Comparison of ENCODE assay signal across 10 cellular contexts in genomic region chr4:42671431-42672194, GRCh38. TPM values are rescaled to one million over a fixed set of nuclear protein-coding genes. Genes with fewer than 3 reads are reported as not detected.
DNase-seq lines count a peak whose midpoint lies in the region; ATAC-seq and TF ChIP-seq lines count a peak whose summit lies in the region.
"Had no signal": no experiment of that assay in that cellular context is flagged by ENCODE, and none has a peak within 500 bp of the region (broad histone marks: within the 10 kb centered on the region; RNA-seq: fewer than 3 reads in every experiment).

No MANE protein-coding gene starts in this region.

- H3K36me3 Mint-ChIP-seq in neural progenitor cell = no peaks in the 10 kb centered on the region

- H3K9ac ChIP-seq in neural progenitor cell = no peak overlapping the region

- H3K4me1 ChIP-seq in neural progenitor cell (peaks cover 9% of the 10 kb centered on the region), left ventricle myocardium inferior (peaks cover 13% of the 10 kb centered on the region)

- no peak overlapping the region for H3K4me3 Mint-ChIP-seq in neural progenitor cell
- H3K4me3 Mint-ChIP-seq: dendritic cell treated with granulocyte-macrophage colony-stimulating factor and Interleukin-4, amounts not matched to agents 40 ng/mL and 50 ng/mL, for 4 days had no signal

- H3K27me3 Mint-ChIP-seq in neural progenitor cell (ENCODE audit: insufficient read depth, low read depth) = peaks cover 2% of the 10 kb centered on the region
- H3K27me3 Mint-ChIP-seq: dendritic cell treated with granulocyte-macrophage colony-stimulating factor and Interleukin-4, amounts not matched to agents 40 ng/mL and 50 ng/mL, for 4 days had no signal

- peak; percentile 57 for DNase-seq in GM12865 (ENCODE audit: low read depth)
- peak; percentile 4 for DNase-seq in NK-92 (lab: John Stamatoyannopoulos, UW; ENCODE audit: unreplicated experiment)
- DNase-seq in kidney tubule cell (ENCODE audit: low spot score) = peak; percentile 1
- no peak for DNase-seq in SK-N-DZ (ENCODE audit: low spot score)
- DNase-seq in neural progenitor cell (ENCODE audit: low spot score) = no peak
- DNase-seq in left ventricle myocardium superior = no peak
- no peak for DNase-seq in left ventricle myocardium inferior
- DNase-seq: SW 1271 had no signal

- intact Hi-C loops in left ventricle myocardium superior (cut with micrococcal nuclease) (no loop called here), left ventricle myocardium inferior (cut with micrococcal nuclease) (no loop called here)

- TF ChIP-seq CTCF in GM12865 (IDR thresholded peaks at IDR 0.05; ENCODE audit: insufficient read depth, low read depth, low read length, missing control alignments) (no peak), neural progenitor cell (IDR thresholded peaks at IDR 0.05) (no peak), left ventricle myocardium inferior (IDR thresholded peaks at IDR 0.05; ENCODE audit: borderline replicate concordance) (no peak)

- H3K36me3 ChIP-seq in neural progenitor cell = no peaks in the 10 kb centered on the region
- H3K36me3 ChIP-seq in left ventricle myocardium inferior = no peaks in the 10 kb centered on the region

- no peaks in the 10 kb centered on the region for H3K9me3 Mint-ChIP-seq in neural progenitor cell
- H3K9me3 Mint-ChIP-seq: dendritic cell treated with granulocyte-macrophage colony-stimulating factor and Interleukin-4, amounts not matched to agents 40 ng/mL and 50 ng/mL, for 4 days had no signal

- peaks cover 4% of the 10 kb centered on the region for H3K4me1 Mint-ChIP-seq in neural progenitor cell

- H3K9me3 ChIP-seq in neural progenitor cell (ENCODE audit: low read depth) (no peaks in the 10 kb centered on the region), left ventricle myocardium inferior (replicated peaks) (no peaks in the 10 kb centered on the region)

- ATAC-seq in GM21423 (IDR thresholded peaks at IDR 0.05; ENCODE audit: unreplicated experiment) (peak; percentile 93), left ventricle myocardium superior (no peak)

- peaks cover 11% of the 10 kb centered on the region for H3F3A ChIP-seq in neural progenitor cell (ENCODE audit: low read depth)

- no peaks in the 10 kb centered on the region for H3K79me2 ChIP-seq in neural progenitor cell (ENCODE audit: low read depth)

- no peak overlapping the region for H2AFZ ChIP-seq in neural progenitor cell (replicated peaks)

- H3K27ac Mint-ChIP-seq in neural progenitor cell = no peak overlapping the region
- H3K27ac Mint-ChIP-seq: dendritic cell treated with granulocyte-macrophage colony-stimulating factor and Interleukin-4, amounts not matched to agents 40 ng/mL and 50 ng/mL, for 4 days had no signal

- H4K20me1 ChIP-seq in neural progenitor cell (ENCODE audit: low read depth) = no peaks in the 10 kb centered on the region

- H3K4me3 ChIP-seq in GM12865 (ENCODE audit: low read depth, low read length) (no peak overlapping the region), neural progenitor cell (no peak overlapping the region), left ventricle myocardium inferior (no peak overlapping the region)

- H3K27me3 ChIP-seq in neural progenitor cell = no peaks in the 10 kb centered on the region
- H3K27me3 ChIP-seq in left ventricle myocardium inferior (ENCODE audit: low read depth) = no peaks in the 10 kb centered on the region

- H3K27ac ChIP-seq in neural progenitor cell = no peak overlapping the region
- H3K27ac ChIP-seq in left ventricle myocardium inferior (replicated peaks) = no peak overlapping the region

- no peak overlapping the region for H3K4me2 ChIP-seq in neural progenitor cell

RNA-seq across cellular contexts. Expression of gene ATP8A1, which starts 14.7 kb away (rescaled TPM):
- polyA plus RNA-seq in SK-N-DZ (2014; cell fraction: cytosol; rRNA removed) = 27.6 and 35.1 TPM in 2 replicates
- 45.9 and 51.7 TPM in 2 replicates for polyA plus RNA-seq in SK-N-DZ (2014; cell fraction: nucleus; rRNA removed)
- 27.6 and 46.1 TPM in 2 replicates for total RNA-seq in neural progenitor cell (ENCODE audit: low replicate concordance)
- 14.0 TPM for total RNA-seq in left ventricle myocardium superior
- 19.2 TPM for total RNA-seq in left ventricle myocardium inferior

Comparison
In these comparisons a context has a peak if more than half of its experiments do, and no peak if none do; other contexts are left out.
1. DNase-seq: peak in GM12865 (single experiment), NK-92 (single experiment) and kidney tubule cell (single experiment); none in SK-N-DZ (single experiment), neural progenitor cell (single experiment), left ventricle myocardium superior (single experiment) and left ventricle myocardium inferior (single experiment).